Comparison of ENCODE assay signal across 1 cellular context in the genomic region with DNA sequence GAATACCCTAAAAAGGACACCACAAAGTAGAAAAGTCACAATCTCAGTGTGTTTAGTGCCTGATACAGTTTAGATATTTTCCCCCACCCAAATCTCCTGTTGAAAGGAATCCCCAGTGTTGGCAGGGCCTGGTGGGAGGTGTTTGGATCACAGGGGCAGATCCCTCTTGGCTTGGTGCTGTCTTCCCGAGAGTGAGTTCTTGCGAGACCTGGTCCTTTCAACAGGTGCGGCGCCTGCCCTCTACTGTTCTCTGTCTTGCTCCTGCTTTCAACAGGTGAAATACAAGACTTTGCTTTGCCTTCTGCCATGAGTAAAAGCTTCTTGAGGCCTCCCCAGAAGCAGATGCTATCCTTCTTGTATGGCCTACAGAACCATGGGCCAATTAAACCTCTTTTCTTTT.
TF ChIP-seq lines count a peak whose summit lies in the region.

No MANE protein-coding gene starts in this region.

TF ChIP-seq in WTC11, 78 proteins besides CTCF, POLR2A, EP300 and RAD21 (continued from another document):
- TF ChIP-seq, protein P1, sequence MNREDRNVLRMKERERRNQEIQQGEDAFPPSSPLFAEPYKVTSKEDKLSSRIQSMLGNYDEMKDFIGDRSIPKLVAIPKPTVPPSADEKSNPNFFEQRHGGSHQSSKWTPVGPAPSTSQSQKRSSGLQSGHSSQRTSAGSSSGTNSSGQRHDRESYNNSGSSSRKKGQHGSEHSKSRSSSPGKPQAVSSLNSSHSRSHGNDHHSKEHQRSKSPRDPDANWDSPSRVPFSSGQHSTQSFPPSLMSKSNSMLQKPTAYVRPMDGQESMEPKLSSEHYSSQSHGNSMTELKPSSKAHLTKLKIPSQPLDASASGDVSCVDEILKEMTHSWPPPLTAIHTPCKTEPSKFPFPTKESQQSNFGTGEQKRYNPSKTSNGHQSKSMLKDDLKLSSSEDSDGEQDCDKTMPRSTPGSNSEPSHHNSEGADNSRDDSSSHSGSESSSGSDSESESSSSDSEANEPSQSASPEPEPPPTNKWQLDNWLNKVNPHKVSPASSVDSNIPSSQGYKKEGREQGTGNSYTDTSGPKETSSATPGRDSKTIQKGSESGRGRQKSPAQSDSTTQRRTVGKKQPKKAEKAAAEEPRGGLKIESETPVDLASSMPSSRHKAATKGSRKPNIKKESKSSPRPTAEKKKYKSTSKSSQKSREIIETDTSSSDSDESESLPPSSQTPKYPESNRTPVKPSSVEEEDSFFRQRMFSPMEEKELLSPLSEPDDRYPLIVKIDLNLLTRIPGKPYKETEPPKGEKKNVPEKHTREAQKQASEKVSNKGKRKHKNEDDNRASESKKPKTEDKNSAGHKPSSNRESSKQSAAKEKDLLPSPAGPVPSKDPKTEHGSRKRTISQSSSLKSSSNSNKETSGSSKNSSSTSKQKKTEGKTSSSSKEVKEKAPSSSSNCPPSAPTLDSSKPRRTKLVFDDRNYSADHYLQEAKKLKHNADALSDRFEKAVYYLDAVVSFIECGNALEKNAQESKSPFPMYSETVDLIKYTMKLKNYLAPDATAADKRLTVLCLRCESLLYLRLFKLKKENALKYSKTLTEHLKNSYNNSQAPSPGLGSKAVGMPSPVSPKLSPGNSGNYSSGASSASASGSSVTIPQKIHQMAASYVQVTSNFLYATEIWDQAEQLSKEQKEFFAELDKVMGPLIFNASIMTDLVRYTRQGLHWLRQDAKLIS (CRISPR knock-in tag; IDR thresholded peaks at IDR 0.05; ENCODE audit: borderline replicate concordance), result no peak
- TF ChIP-seq NR3C1 (CRISPR knock-in tag; conservative IDR thresholded peaks at IDR 0.05; ENCODE audit: low read depth), result no peak
- no peak for TF ChIP-seq ELF4 (CRISPR knock-in tag; IDR thresholded peaks at IDR 0.05; ENCODE audit: low read depth)
TF ChIP-seq in WTC11: peak in this region for 0.
